ENCODE assay signal across 14 cellular contexts in genomic region chr17:36920032-36921000, GRCh38. TPM values are rescaled to one million over a fixed set of nuclear protein-coding genes. Genes with fewer than 3 reads are reported as not detected.
DNase-seq lines count a peak whose midpoint lies in the region; ATAC-seq, FAIRE-seq and TF ChIP-seq lines count a peak whose summit lies in the region.
"Had no signal": no experiment of that assay in that cellular context is flagged by ENCODE, and none has a peak within 500 bp of the region (broad histone marks: within the 10 kb centered on the region; RNA-seq: fewer than 3 reads in every experiment).

No MANE protein-coding gene starts in this region.

- no peak overlapping the region for H2AFZ ChIP-seq in HepG2 (ENCODE audit: low read length)

- peaks cover 3 to 43% of the 10 kb centered on the region in 2 experiments; a peak in 3 of 5 replicates for H3K27me3 ChIP-seq in HepG2 (ENCODE audit: control insufficient read depth in 1 of 2, insufficient read depth in 2 of 2, low read length in 2 of 2)
- no peaks in the 10 kb centered on the region for H3K27me3 ChIP-seq in right lobe of liver
- H3K27me3 ChIP-seq in iPS-20b (ENCODE audit: insufficient read depth, low read length), result peaks cover 40% of the 10 kb centered on the region
- H3K27me3 ChIP-seq: right atrium auricular region had no signal

- ATAC-seq in HepG2, result peak; percentile 58
- no peak for ATAC-seq in right lobe of liver
- ATAC-seq in WTC11, result peak; percentile 27
- ATAC-seq in stimulated activated naive CD8-positive, alpha-beta T cell treated with anti-CD3 and anti-CD28 coated beads, Interleukin-15, amount 100 ng/mL, for 72 hours, result peak; percentile 32
- no peak for ATAC-seq in HG03039 (IDR thresholded peaks at IDR 0.05; ENCODE audit: unreplicated experiment)

- in situ Hi-C loops in HepG2 (cut with HindIII; ENCODE audit: extremely low pct_ligation_motif_present, low pct_unique_long_range_greater_than_20kb), result no loop called here

- DNase-seq in HepG2 (ENCODE audit: low spot score), result no peak
- no peak for DNase-seq in right lobe of liver
- DNase-seq in WTC11 (ENCODE audit: low spot score), result no peak
- no peak for DNase-seq in stimulated activated naive CD8-positive, alpha-beta T cell treated with anti-CD3 and anti-CD28 coated beads, Interleukin-15, amount 100 ng/mL, for 72 hours
- no peak for DNase-seq in globus pallidus (ENCODE audit: low spot score)
- no peak for DNase-seq in iPS-NIHi11 (ENCODE audit: low spot score)
- DNase-seq: activated gamma-delta T cell, NCI-H446 treated with DMSO at 0.1 percent for 48 hours had no signal

- BruUV-seq in HepG2 (replicated peaks; lab: Mats Ljungman, UMichigan), result no TSS peak

- no peak for FAIRE-seq in HepG2 (lab: Jason Lieb, UNC)
- FAIRE-seq: endometrium had no signal

- H3K4me1 ChIP-seq in HepG2 (ENCODE audit: insufficient read depth, low read length) (peaks cover 32% of the 10 kb centered on the region), right lobe of liver (no peaks in the 10 kb centered on the region), iPS-20b (ENCODE audit: insufficient read depth, low read length) (peaks cover 38% of the 10 kb centered on the region)
- H3K4me1 ChIP-seq: BLaER1, right atrium auricular region had no signal

- H3K36me3 ChIP-seq in HepG2 (replicated peaks in 1 of 2; ENCODE audit: control insufficient read depth in 1 of 2, insufficient read depth in 2 of 2, low read length in 2 of 2) (no peaks in the 10 kb centered on the region), right lobe of liver (no peaks in the 10 kb centered on the region), iPS-20b (ENCODE audit: insufficient read depth, low read depth, low read length) (no peaks in the 10 kb centered on the region)
- H3K36me3 ChIP-seq: BLaER1, right atrium auricular region had no signal

- intact Hi-C loops in HepG2 (cut with micrococcal nuclease; ENCODE audit: unreplicated experiment) (no loop called here), right lobe of liver (cut with DNase I) (no loop called here)

- peak overlapping the region; percentile 52; the same call in 1 of the 2 replicates for H3K27ac Mint-ChIP-seq in WTC11
- peak overlapping the region; percentile 85 to 91 for H3K27ac Mint-ChIP-seq in stimulated activated naive CD8-positive, alpha-beta T cell treated with anti-CD3 and anti-CD28 coated beads, Interleukin-15, amount 100 ng/mL, for 72 hours

- TF ChIP-seq EP300 in HepG2 (IDR thresholded peaks at IDR 0.05; ENCODE audit: low read depth in 2 of 2, low read length in 2 of 2) (no peak), HepG2 (CRISPR knock-in tag; IDR thresholded peaks at IDR 0.05; ENCODE audit: borderline replicate concordance) (no peak)

- H3K4me3 ChIP-seq in HepG2 (replicated peaks in 1 of 3; ENCODE audit: insufficient read depth in 1 of 3, low read depth in 2 of 3, low read length in 3 of 3) (peak overlapping the region in 1 of 3 experiments; percentile 33; a peak in 1 of 6 replicates), right lobe of liver (no peak overlapping the region), iPS-20b (ENCODE audit: low read length) (0 out of 2 replicates have a peak overlapping the region, but pooled peaks have one; percentile 22)
- H3K4me3 ChIP-seq: BLaER1, right atrium auricular region had no signal

- TF ChIP-seq RAD21 in HepG2 (CRISPR knock-in tag; IDR thresholded peaks at IDR 0.05), result no peak

- no peak overlapping the region for H3K9ac ChIP-seq in HepG2 (ENCODE audit: insufficient read depth, low read depth, low read length)
- peak overlapping the region; percentile 3; the same call in 1 of the 2 replicates for H3K9ac ChIP-seq in iPS-20b (ENCODE audit: low read depth, low read length)
- H3K9ac ChIP-seq: BLaER1, KMS-11 had no signal

- peak overlapping the region; percentile 18; the same call in 1 of the 2 replicates for H3K4me2 ChIP-seq in HepG2 (ENCODE audit: low read depth, low read length)
- H3K4me2 ChIP-seq: BLaER1, KMS-11 had no signal

- H4K20me1 ChIP-seq in HepG2 (ENCODE audit: insufficient read depth, low read length), result no peaks in the 10 kb centered on the region

- TF ChIP-seq POLR2A in HepG2 (IDR thresholded peaks at IDR 0.05; ENCODE audit: insufficient read depth in 1 of 2, low read depth in 2 of 2, low read length in 2 of 2) (no peak), right lobe of liver (IDR thresholded peaks at IDR 0.05) (no peak)

- no peaks in the 10 kb centered on the region for H3K79me2 ChIP-seq in HepG2 (ENCODE audit: insufficient read depth, low read length)

- CTCF ChIA-PET in HepG2 (lab: Yijun Ruan, JAX; ENCODE audit: low intra/inter-chr PET ratio, low total read pairs), result no interaction called here
- CTCF ChIA-PET in WTC11 (lab: Charles Lee), result interaction anchor here (0.6 to 1.9 kb wide), 7 partner anchors 13 to 824 kb away, joined by 3 to 7 read pairs (median 4); partner anchors contain the start of genes AATF and HNF1B

- no peak overlapping the region for H3K27ac ChIP-seq in HepG2 (ENCODE audit: extremely low read length, insufficient read depth, low read length)
- no peak overlapping the region for H3K27ac ChIP-seq in right lobe of liver
- no peak overlapping the region for H3K27ac ChIP-seq in iPS-20b (ENCODE audit: low read length)
- H3K27ac ChIP-seq: BLaER1, KMS-11, right atrium auricular region had no signal

- H3K9me3 Mint-ChIP-seq in WTC11, result no peaks in the 10 kb centered on the region
- no peaks in the 10 kb centered on the region for H3K9me3 Mint-ChIP-seq in stimulated activated naive CD8-positive, alpha-beta T cell treated with anti-CD3 and anti-CD28 coated beads, Interleukin-15, amount 100 ng/mL, for 72 hours

- H3K9me3 ChIP-seq in HepG2 (ENCODE audit: low read length), result no peaks in the 10 kb centered on the region
- no peaks in the 10 kb centered on the region for H3K9me3 ChIP-seq in right lobe of liver
- no peaks in the 10 kb centered on the region for H3K9me3 ChIP-seq in iPS-20b (ENCODE audit: insufficient read depth, low read depth, low read length)
- H3K9me3 ChIP-seq: BLaER1, right atrium auricular region had no signal

- POLR2A ChIA-PET in HepG2 (lab: Yijun Ruan, JAX) (no interaction called here), WTC11 (lab: Charles Lee) (interaction anchor here (0.6 to 1.1 kb wide), 2 partner anchors 11 to 82 kb away, joined by 3 read pairs; no protein-coding TSS in a partner anchor)

- TF ChIP-seq CTCF in HepG2 (CRISPR knock-in tag; IDR thresholded peaks at IDR 0.05) (no peak), right lobe of liver (IDR thresholded peaks at IDR 0.05) (no peak), WTC11 (IDR thresholded peaks at IDR 0.05) (no peak)

- H3K27me3 Mint-ChIP-seq in WTC11 (ENCODE audit: low read depth), result peaks cover 22% of the 10 kb centered on the region
- peaks cover 82% of the 10 kb centered on the region for H3K27me3 Mint-ChIP-seq in stimulated activated naive CD8-positive, alpha-beta T cell treated with anti-CD3 and anti-CD28 coated beads, Interleukin-15, amount 100 ng/mL, for 72 hours

- no peaks in the 10 kb centered on the region for H3K36me3 Mint-ChIP-seq in WTC11

- WGBS in HepG2 (ENCODE audit: low lambda C conversion rate), result 31% methylated on average over 16 of the region's 18 CpGs
- 25% methylated on average over 11 of the region's 18 CpGs for WGBS in right lobe of liver (ENCODE audit: insufficient coverage, low coverage, low lambda C conversion rate, missing lambda C conversion rate)

- H3K4me3 Mint-ChIP-seq in WTC11, result peak overlapping the region; percentile 29
- H3K4me3 Mint-ChIP-seq in stimulated activated naive CD8-positive, alpha-beta T cell treated with anti-CD3 and anti-CD28 coated beads, Interleukin-15, amount 100 ng/mL, for 72 hours, result peak overlapping the region; percentile 43 to 65

- peaks cover 51% of the 10 kb centered on the region for H3K4me1 Mint-ChIP-seq in WTC11
- peaks cover 31% of the 10 kb centered on the region for H3K4me1 Mint-ChIP-seq in stimulated activated naive CD8-positive, alpha-beta T cell treated with anti-CD3 and anti-CD28 coated beads, Interleukin-15, amount 100 ng/mL, for 72 hours

RNA-seq across cellular contexts. Expression of gene LHX1, which starts 17.0 kb away (rescaled TPM):
- not detected in 2 replicates for total RNA-seq in HepG2 (2016; rRNA removed; fragmentation: Illumina TruSeq; extraction: Trizol)
- total RNA-seq in HepG2 (2016; cell fraction: cytosol; rRNA removed; fragmentation: Illumina TruSeq; extraction: Trizol; ENCODE audit: low read depth), result not detected in 2 replicates
- total RNA-seq in HepG2 (2016; cell fraction: insoluble cytoplasmic fraction; rRNA removed; fragmentation: Illumina TruSeq; extraction: Trizol), result not detected in 2 replicates
- total RNA-seq in HepG2 (2016; cell fraction: membrane; rRNA removed; fragmentation: Illumina TruSeq; extraction: Trizol), result not detected in 2 replicates
- not detected in 2 replicates for total RNA-seq in HepG2 (2016; cell fraction: nucleus; rRNA removed; fragmentation: Illumina TruSeq; extraction: Trizol)
- polyA plus RNA-seq in HepG2 (2011; rRNA removed), result not detected in 2 replicates
- polyA plus RNA-seq in HepG2 (2011; cell fraction: cytosol; rRNA removed), result not detected in 2 replicates
- not detected in 2 replicates for polyA plus RNA-seq in HepG2 (2011; cell fraction: nucleus; rRNA removed)
- polyA plus RNA-seq in HepG2 (2012), result not detected in 2 replicates
- polyA plus RNA-seq in HepG2 (2016; cell fraction: cytosol; fragmentation: Illumina TruSeq; extraction: Trizol; ENCODE audit: low read depth), result not detected in 2 replicates
- polyA plus RNA-seq in HepG2 (2016; cell fraction: insoluble cytoplasmic fraction; fragmentation: Illumina TruSeq; extraction: Trizol; ENCODE audit: low read depth), result not detected in 2 replicates
- not detected in 2 replicates for polyA plus RNA-seq in HepG2 (2016; cell fraction: membrane; fragmentation: Illumina TruSeq; extraction: Trizol; ENCODE audit: low read depth)
- polyA plus RNA-seq in HepG2 (2016; cell fraction: nucleus; fragmentation: Illumina TruSeq; extraction: Trizol; ENCODE audit: insufficient read depth, low read depth), result not detected in 2 replicates
- polyA minus RNA-seq in HepG2 (2011; rRNA and poly(A)+ RNA removed; ENCODE audit: low replicate concordance), result 0.07 TPM in 1 of 2 replicates, not detected in the other
- polyA minus RNA-seq in HepG2 (2011; cell fraction: cytosol; rRNA and poly(A)+ RNA removed), result not detected in 2 replicates
- not detected in 2 replicates for polyA minus RNA-seq in HepG2 (2011; cell fraction: nucleus; rRNA and poly(A)+ RNA removed)
- total RNA-seq in right lobe of liver, result not detected
- 0.61 to 1.3 TPM (median 1.2 TPM) in 3 replicates for total RNA-seq in WTC11 (2021)
- total RNA-seq: right atrium auricular region had no signal

RNA-seq across cellular contexts. Expression of gene AATF, which starts 28.4 kb away (rescaled TPM):
- total RNA-seq in HepG2 (2016; rRNA removed; fragmentation: Illumina TruSeq; extraction: Trizol) (53.3 and 58.1 TPM in 2 replicates), right lobe of liver (10 to 100 TPM; 13.2 to 19.5 (median 16.7) TPM), WTC11 (2021) (48.9 to 61.0 TPM (median 49.8 TPM) in 3 replicates)
- 22.9 and 24.6 TPM in 2 replicates for total RNA-seq in HepG2 (2016; cell fraction: cytosol; rRNA removed; fragmentation: Illumina TruSeq; extraction: Trizol; ENCODE audit: low read depth)
- 54.6 and 57.3 TPM in 2 replicates for total RNA-seq in HepG2 (2016; cell fraction: insoluble cytoplasmic fraction; rRNA removed; fragmentation: Illumina TruSeq; extraction: Trizol)
- 20.4 and 22.0 TPM in 2 replicates for total RNA-seq in HepG2 (2016; cell fraction: membrane; rRNA removed; fragmentation: Illumina TruSeq; extraction: Trizol)
- total RNA-seq in HepG2 (2016; cell fraction: nucleus; rRNA removed; fragmentation: Illumina TruSeq; extraction: Trizol), result 24.9 and 25.3 TPM in 2 replicates
- 9.1 and 9.8 TPM in 2 replicates for polyA plus RNA-seq in HepG2 (2011; rRNA removed)
- polyA plus RNA-seq in HepG2 (2011; cell fraction: cytosol; rRNA removed), result 5.9 and 7.0 TPM in 2 replicates
- 5.9 and 6.1 TPM in 2 replicates for polyA plus RNA-seq in HepG2 (2011; cell fraction: nucleus; rRNA removed)
- polyA plus RNA-seq in HepG2 (2012), result 25.3 and 27.5 TPM in 2 replicates
- polyA plus RNA-seq in HepG2 (2016; cell fraction: cytosol; fragmentation: Illumina TruSeq; extraction: Trizol; ENCODE audit: low read depth), result 10.2 and 11.6 TPM in 2 replicates
- 66.2 and 74.8 TPM in 2 replicates for polyA plus RNA-seq in HepG2 (2016; cell fraction: insoluble cytoplasmic fraction; fragmentation: Illumina TruSeq; extraction: Trizol; ENCODE audit: low read depth)
- 14.2 and 18.0 TPM in 2 replicates for polyA plus RNA-seq in HepG2 (2016; cell fraction: membrane; fragmentation: Illumina TruSeq; extraction: Trizol; ENCODE audit: low read depth)
- 37.9 and 39.6 TPM in 2 replicates for polyA plus RNA-seq in HepG2 (2016; cell fraction: nucleus; fragmentation: Illumina TruSeq; extraction: Trizol; ENCODE audit: insufficient read depth, low read depth)
- 11.9 and 35.7 TPM in 2 replicates for polyA minus RNA-seq in HepG2 (2011; rRNA and poly(A)+ RNA removed; ENCODE audit: low replicate concordance)
- polyA minus RNA-seq in HepG2 (2011; cell fraction: cytosol; rRNA and poly(A)+ RNA removed), result 11.3 and 12.7 TPM in 2 replicates
- polyA minus RNA-seq in HepG2 (2011; cell fraction: nucleus; rRNA and poly(A)+ RNA removed), result 10.6 and 15.5 TPM in 2 replicates

Comparison
In these comparisons a context has a peak if more than half of its experiments do, and no peak if none do; other contexts are left out.
1. ATAC-seq: peak in HepG2 (single experiment), WTC11 (single experiment) and stimulated activated naive CD8-positive, alpha-beta T cell treated with anti-CD3 and anti-CD28 coated beads, Interleukin-15, amount 100 ng/mL, for 72 hours (single experiment); none in right lobe of liver (0 of 4) and HG03039 (single experiment).
2. Of the 50 proteins assayed by ChIP-seq in both HepG2 and WTC11: peak only in HepG2: none; only in WTC11: ZNF263 and ZNF512; in both: none; in neither: 48.